8 cellular contexts compared by ENCODE assay signal in genomic region chr6:170583736-170584180, GRCh38. TPM values are rescaled to one million over a fixed set of nuclear protein-coding genes. Genes with fewer than 3 reads are reported as not detected.
DNase-seq lines count a peak whose midpoint lies in the region; FAIRE-seq and TF ChIP-seq lines count a peak whose summit lies in the region.

No MANE protein-coding gene starts in this region.

- intact Hi-C loops in activated naive CD4-positive, alpha-beta T cell treated with anti-CD3 and anti-CD28 coated beads for 36 hours (cut with micrococcal nuclease), result loop anchor here (1.0 kb wide), 1 partner anchor 29 kb away; the partner anchor contains the start of gene TBP
- intact Hi-C loops in endothelial cell of umbilical vein (cut with micrococcal nuclease), result loop anchor here (1.0 kb wide), 1 partner anchor 29 kb away; the partner anchor contains the start of gene TBP

- no peaks in the 10 kb centered on the region for H3K9me3 Mint-ChIP-seq in activated naive CD4-positive, alpha-beta T cell treated with anti-CD3 and anti-CD28 coated beads for 36 hours
- no peaks in the 10 kb centered on the region for H3K9me3 Mint-ChIP-seq in osteocyte (ENCODE audit: unreplicated experiment)

- H3K4me3 ChIP-seq in OCI-LY3 (ENCODE audit: low read length) (peak overlapping the region; percentile 100), endothelial cell of umbilical vein (replicated peaks in 1 of 3; ENCODE audit: insufficient read depth in 1 of 3, low read depth in 1 of 3, low read length in 3 of 3) (peak overlapping the region; percentile 87 to 100 (median 98))

- peaks cover 30% of the 10 kb centered on the region for H3K36me3 Mint-ChIP-seq in activated naive CD4-positive, alpha-beta T cell treated with anti-CD3 and anti-CD28 coated beads for 36 hours (ENCODE audit: low read depth)
- peaks cover 28% of the 10 kb centered on the region for H3K36me3 Mint-ChIP-seq in osteocyte (ENCODE audit: unreplicated experiment)

- H3K4me3 Mint-ChIP-seq in activated naive CD4-positive, alpha-beta T cell treated with anti-CD3 and anti-CD28 coated beads for 36 hours, result peak overlapping the region; percentile 89
- peak overlapping the region; percentile 89 for H3K4me3 Mint-ChIP-seq in osteocyte (ENCODE audit: unreplicated experiment)

- no TSS peak for BruUV-seq in endothelial cell of umbilical vein (replicated peaks; lab: Mats Ljungman, UMichigan)

- H3K27me3 ChIP-seq in OCI-LY3 (ENCODE audit: low read depth, low read length) (no peaks in the 10 kb centered on the region), endothelial cell of umbilical vein (ENCODE audit: control insufficient read depth in 2 of 2, insufficient read depth in 2 of 2, low read length in 2 of 2) (peaks cover 0 to 1% of the 10 kb centered on the region in 2 experiments)

- H3K9me1 ChIP-seq in endothelial cell of umbilical vein (replicated peaks; ENCODE audit: control insufficient read depth, extremely low read depth, insufficient read depth, low read length), result no peaks in the 10 kb centered on the region

- no peaks in the 10 kb centered on the region for H3K27me3 Mint-ChIP-seq in activated naive CD4-positive, alpha-beta T cell treated with anti-CD3 and anti-CD28 coated beads for 36 hours (ENCODE audit: low read depth)
- peaks cover 6% of the 10 kb centered on the region for H3K27me3 Mint-ChIP-seq in osteocyte (ENCODE audit: unreplicated experiment)

- H3K4me1 ChIP-seq in OCI-LY3 (ENCODE audit: low read length) (peaks cover 5% of the 10 kb centered on the region), endothelial cell of umbilical vein (ENCODE audit: control insufficient read depth, extremely low read depth, insufficient read depth, low read length) (peaks cover 13% of the 10 kb centered on the region)

- H3K27ac ChIP-seq in OCI-LY3 (ENCODE audit: low read length) (peak overlapping the region; percentile 65), endothelial cell of umbilical vein (ENCODE audit: insufficient read depth, low read depth, low read length) (peak overlapping the region; percentile 98)

- H3K27ac Mint-ChIP-seq in activated naive CD4-positive, alpha-beta T cell treated with anti-CD3 and anti-CD28 coated beads for 36 hours, result peak overlapping the region; percentile 91
- H3K27ac Mint-ChIP-seq in osteocyte (ENCODE audit: unreplicated experiment), result peak overlapping the region; percentile 81

- FAIRE-seq in endothelial cell of umbilical vein (lab: Jason Lieb, UNC), result no peak

- H3K9ac ChIP-seq in OCI-LY3 (ENCODE audit: low read length) (peak overlapping the region; percentile 91), endothelial cell of umbilical vein (replicated peaks; ENCODE audit: extremely low read depth, insufficient read depth, low read length) (peak overlapping the region; percentile 98)

- TF ChIP-seq POLR2A in endothelial cell of umbilical vein (IDR thresholded peaks at IDR 0.05; ENCODE audit: low read depth, low read length), result no peak

- DNase-seq in activated naive CD4-positive, alpha-beta T cell treated with anti-CD3 and anti-CD28 coated beads for 36 hours, result no peak
- no peak for DNase-seq in activated naive CD4-positive, alpha-beta T cell treated with anti-CD3 and anti-CD28 coated beads, Interleukin-2, amount 50 U/mL, for 16 hours
- no peak for DNase-seq in endothelial cell of umbilical vein (ENCODE audit: low read depth, low spot score)
- DNase-seq in osteocyte (ENCODE audit: extremely low spot score, unreplicated experiment), result no peak
- no peak for DNase-seq in SW 1271 (lab: John Stamatoyannopoulos, UW)
- DNase-seq in NCI-H2196 (lab: John Stamatoyannopoulos, UW; ENCODE audit: unreplicated experiment), result no peak
- no peak for DNase-seq in GM10266 (ENCODE audit: extremely low spot score)

- H3K79me2 ChIP-seq in OCI-LY3 (ENCODE audit: low read length) (peaks cover 29% of the 10 kb centered on the region), endothelial cell of umbilical vein (ENCODE audit: control insufficient read depth, insufficient read depth, low read length) (peaks cover 26% of the 10 kb centered on the region)

- peaks cover 34% of the 10 kb centered on the region for H3K4me1 Mint-ChIP-seq in activated naive CD4-positive, alpha-beta T cell treated with anti-CD3 and anti-CD28 coated beads for 36 hours (ENCODE audit: low read depth)
- H3K4me1 Mint-ChIP-seq in osteocyte (ENCODE audit: unreplicated experiment), result peaks cover 14% of the 10 kb centered on the region

- CTCF ChIA-PET in activated naive CD4-positive, alpha-beta T cell treated with anti-CD3 and anti-CD28 coated beads for 36 hours (lab: Charles Lee), result interaction anchor here (0.8 to 1.5 kb wide), 3 partner anchors 9 to 30 kb away, joined by 3 to 5 read pairs (median 5); partner anchors contain the start of gene TBP
- CTCF ChIA-PET in endothelial cell of umbilical vein (lab: Charles Lee), result interaction anchor here (0.9 to 1.7 kb wide), 4 partner anchors 9 to 30 kb away, joined by 4 to 7 read pairs (median 6); partner anchors contain the start of gene TBP

- H4K20me1 ChIP-seq in OCI-LY3 (ENCODE audit: insufficient read depth, low read length) (no peaks in the 10 kb centered on the region), endothelial cell of umbilical vein (replicated peaks; ENCODE audit: control insufficient read depth, extremely low read depth, insufficient read depth, low read length) (no peaks in the 10 kb centered on the region)

- peak overlapping the region; percentile 77 for H3K4me2 ChIP-seq in OCI-LY3 (ENCODE audit: low read length)
- H3K4me2 ChIP-seq in endothelial cell of umbilical vein (ENCODE audit: insufficient read depth, low read length), result peak overlapping the region; percentile 72

- dilution Hi-C loops in endothelial cell of umbilical vein (cut with MboI; ENCODE audit: extremely low pct_ligation_motif_present, low sequenced_read_pairs), result no loop called here

- H3K36me3 ChIP-seq in OCI-LY3 (replicated peaks; ENCODE audit: low read depth, low read length) (peaks cover 5% of the 10 kb centered on the region), endothelial cell of umbilical vein (ENCODE audit: control insufficient read depth in 2 of 2, extremely low read depth in 1 of 2, insufficient read depth in 2 of 2, low read length in 2 of 2) (peaks cover 5 to 6% of the 10 kb centered on the region in 2 experiments)

- POLR2A ChIA-PET in endothelial cell of umbilical vein (lab: Charles Lee), result interaction anchor here (1.2 to 1.5 kb wide), 2 partner anchors 19 to 30 kb away, joined by 3 to 4 read pairs; partner anchors contain the start of gene TBP

- H3K9me3 ChIP-seq in OCI-LY3 (ENCODE audit: insufficient read depth, low read length) (no peaks in the 10 kb centered on the region), endothelial cell of umbilical vein (replicated peaks; ENCODE audit: control insufficient read depth, insufficient read depth, low read length) (no peaks in the 10 kb centered on the region)

- H2AFZ ChIP-seq in OCI-LY3 (ENCODE audit: low read depth, low read length), result no peak overlapping the region
- peak overlapping the region; percentile 58 for H2AFZ ChIP-seq in endothelial cell of umbilical vein (ENCODE audit: low read depth, low read length)

- no peak for TF ChIP-seq CTCF in OCI-LY3 (IDR thresholded peaks at IDR 0.05; ENCODE audit: low read depth, low read length)
- TF ChIP-seq CTCF in endothelial cell of umbilical vein (IDR thresholded peaks at IDR 0.05; ENCODE audit: extremely low read depth in 1 of 2, insufficient read depth in 1 of 2, low read depth in 1 of 2, low read length in 2 of 2), result peak in 1 of 2 donors; percentile 8
- no peak for TF ChIP-seq CTCF in osteocyte (IDR thresholded peaks at IDR 0.05)
- no peak for TF ChIP-seq CTCF in GM10266 (IDR thresholded peaks at IDR 0.05; ENCODE audit: control insufficient read depth, insufficient read depth, low read depth, missing control alignments)

TF ChIP-seq in endothelial cell of umbilical vein, 7 proteins besides CTCF, POLR2A, EP300 and RAD21:
- TF ChIP-seq JUN (IDR thresholded peaks at IDR 0.05; ENCODE audit: borderline replicate concordance, insufficient read depth, insufficient read length, low read depth) (no peak), EZH2 (IDR thresholded peaks at IDR 0.05; ENCODE audit: borderline replicate concordance, low read depth, low read length, severe bottlenecking) (no peak)

RNA-seq across cellular contexts. Expression of gene PDCD2, which starts 0.7 kb away (rescaled TPM):
- 100 to 1,000 TPM; 106 to 109 TPM for total RNA-seq in activated naive CD4-positive, alpha-beta T cell treated with anti-CD3 and anti-CD28 coated beads for 36 hours
- total RNA-seq in endothelial cell of umbilical vein, result 60.0 and 67.8 TPM in 2 replicates
- 43.3 and 53.9 TPM in 2 replicates for polyA plus RNA-seq in endothelial cell of umbilical vein
- polyA plus RNA-seq in endothelial cell of umbilical vein (2011; cell fraction: cytosol; rRNA removed), result 48.2 and 57.7 TPM in 2 replicates
- 36.1 and 47.6 TPM in 2 replicates for polyA plus RNA-seq in endothelial cell of umbilical vein (2011; cell fraction: nucleus; rRNA removed)
- polyA plus RNA-seq in endothelial cell of umbilical vein (2012), result 52.0 and 74.3 TPM in 2 replicates
- 29.0 and 34.2 TPM in 2 replicates for polyA minus RNA-seq in endothelial cell of umbilical vein
- polyA minus RNA-seq in endothelial cell of umbilical vein (2011; cell fraction: cytosol; rRNA and poly(A)+ RNA removed), result 25.9 TPM
- 16.8 and 20.9 TPM in 2 replicates for polyA minus RNA-seq in endothelial cell of umbilical vein (2011; cell fraction: nucleus; rRNA and poly(A)+ RNA removed)
- total RNA-seq in osteocyte, result 52.9 and 60.7 TPM in 2 replicates

RNA-seq across cellular contexts. Expression of gene TBP, which starts 29.6 kb away (rescaled TPM):
- total RNA-seq in activated naive CD4-positive, alpha-beta T cell treated with anti-CD3 and anti-CD28 coated beads for 36 hours, result 10 to 100 TPM; 19.4 to 22.3 TPM
- 15.3 and 17.7 TPM in 2 replicates for total RNA-seq in endothelial cell of umbilical vein
- 17.5 and 24.8 TPM in 2 replicates for polyA plus RNA-seq in endothelial cell of umbilical vein
- 13.2 and 13.5 TPM in 2 replicates for polyA plus RNA-seq in endothelial cell of umbilical vein (2011; cell fraction: cytosol; rRNA removed)
- 26.4 and 31.8 TPM in 2 replicates for polyA plus RNA-seq in endothelial cell of umbilical vein (2011; cell fraction: nucleus; rRNA removed)
- polyA plus RNA-seq in endothelial cell of umbilical vein (2012), result 10.7 and 12.2 TPM in 2 replicates
- polyA minus RNA-seq in endothelial cell of umbilical vein, result 16.6 and 23.1 TPM in 2 replicates
- 7.7 TPM for polyA minus RNA-seq in endothelial cell of umbilical vein (2011; cell fraction: cytosol; rRNA and poly(A)+ RNA removed)
- polyA minus RNA-seq in endothelial cell of umbilical vein (2011; cell fraction: nucleus; rRNA and poly(A)+ RNA removed), result 15.0 and 15.5 TPM in 2 replicates
- 16.0 and 20.4 TPM in 2 replicates for total RNA-seq in osteocyte

RNA-seq across cellular contexts. Expression of gene PSMB1, which starts 30.7 kb away (rescaled TPM):
- 100 to 1,000 TPM; 236 to 252 TPM for total RNA-seq in activated naive CD4-positive, alpha-beta T cell treated with anti-CD3 and anti-CD28 coated beads for 36 hours
- 182 and 198 TPM in 2 replicates for total RNA-seq in endothelial cell of umbilical vein
- 471 and 560 TPM in 2 replicates for polyA plus RNA-seq in endothelial cell of umbilical vein
- polyA plus RNA-seq in endothelial cell of umbilical vein (2011; cell fraction: cytosol; rRNA removed), result 524 and 562 TPM in 2 replicates
- 249 and 250 TPM in 2 replicates for polyA plus RNA-seq in endothelial cell of umbilical vein (2011; cell fraction: nucleus; rRNA removed)
- polyA plus RNA-seq in endothelial cell of umbilical vein (2012), result 252 and 349 TPM in 2 replicates
- 228 and 247 TPM in 2 replicates for polyA minus RNA-seq in endothelial cell of umbilical vein
- 86.5 TPM for polyA minus RNA-seq in endothelial cell of umbilical vein (2011; cell fraction: cytosol; rRNA and poly(A)+ RNA removed)
- polyA minus RNA-seq in endothelial cell of umbilical vein (2011; cell fraction: nucleus; rRNA and poly(A)+ RNA removed), result 41.6 and 56.5 TPM in 2 replicates
- total RNA-seq in osteocyte, result 139 and 151 TPM in 2 replicates
